1 cellular context compared by ENCODE assay signal in genomic region chr5:96932026-96932425, GRCh38.
TF ChIP-seq lines count a peak whose summit lies in the region.

No MANE protein-coding gene starts in this region.

TF ChIP-seq in GM12878, 131 proteins besides CTCF, POLR2A, EP300 and RAD21:
- no peak for TF ChIP-seq IRF4 (IDR thresholded peaks at IDR 0.05; ENCODE audit: low read depth, low read length)
- no peak for TF ChIP-seq E2F4 (IDR thresholded peaks at IDR 0.05; ENCODE audit: low read depth, low read length)
- TF ChIP-seq NR2C1 (IDR thresholded peaks at IDR 0.05) = no peak
- 0 out of 2 replicates have a peak, but pooled peaks have one; percentile 28 for TF ChIP-seq NKRF (conservative IDR thresholded peaks at IDR 0.05)
- no peak for TF ChIP-seq TCF3 (IDR thresholded peaks at IDR 0.05; ENCODE audit: borderline replicate concordance, insufficient read depth, low read depth, low read length)
- no peak for TF ChIP-seq NR2C2 (IDR thresholded peaks at IDR 0.05; ENCODE audit: borderline replicate concordance, control insufficient read depth, insufficient read length, low read depth)
- TF ChIP-seq IKZF2 (IDR thresholded peaks at IDR 0.05) = 0 out of 4 replicates have a peak, but pooled peaks of 1 of the 2 experiments have one; percentile 5
